11 cellular contexts compared by ENCODE assay signal in genomic region chr5:375336-375920, GRCh38. TPM values are rescaled to one million over a fixed set of nuclear protein-coding genes. Genes with fewer than 3 reads are reported as not detected.
DNase-seq lines count a peak whose midpoint lies in the region; ATAC-seq and TF ChIP-seq lines count a peak whose summit lies in the region.
"Had no signal": no experiment of that assay in that cellular context is flagged by ENCODE, and none has a peak within 500 bp of the region (broad histone marks: within the 10 kb centered on the region; RNA-seq: fewer than 3 reads in every experiment).

No MANE protein-coding gene starts in this region.

- no peak overlapping the region for H3K4me3 ChIP-seq in fibroblast of lung (replicated peaks in 1 of 4; ENCODE audit: control extremely low read depth in 1 of 4, insufficient read depth in 1 of 4, low read depth in 3 of 4, low read length in 4 of 4)
- H3K4me3 ChIP-seq: tibial nerve had no signal

- TF ChIP-seq CTCF in fibroblast of lung (conservative IDR thresholded peaks at IDR 0.05 in 1 of 2, IDR thresholded peaks at IDR 0.05 in 1 of 2; ENCODE audit: low read depth in 1 of 2, low read length in 2 of 2), result no peak

- H3K4me2 ChIP-seq in fibroblast of lung (ENCODE audit: extremely low read depth, insufficient read depth, low read length), result no peak overlapping the region

- CTCF ChIA-PET in activated naive CD4-positive, alpha-beta T cell treated with anti-CD3 and anti-CD28 coated beads, Interleukin-2, amount 10 ng/mL, durations not matched to agents 7 days and 5 days (lab: Charles Lee), result no interaction called here
- CTCF ChIA-PET in activated CD4-positive, alpha-beta memory T cell treated with anti-CD3 and anti-CD28 coated beads, Interleukin-2, amount 10 ng/mL, durations not matched to agents 7 days and 5 days (lab: Charles Lee), result no interaction called here

- H2AFZ ChIP-seq in fibroblast of lung (ENCODE audit: low read length), result no peak overlapping the region

- H3K27me3 ChIP-seq in fibroblast of lung (ENCODE audit: control insufficient read depth, insufficient read depth, low read length), result no peaks in the 10 kb centered on the region

- peaks cover 29% of the 10 kb centered on the region for H3K79me2 ChIP-seq in fibroblast of lung (ENCODE audit: control insufficient read depth, insufficient read depth, low read length)

- peaks cover 21% of the 10 kb centered on the region for H3K36me3 Mint-ChIP-seq in activated naive CD4-positive, alpha-beta T cell treated with anti-CD3 and anti-CD28 coated beads, Interleukin-2, amount 10 ng/mL, durations not matched to agents 7 days and 5 days
- H3K36me3 Mint-ChIP-seq in activated CD4-positive, alpha-beta memory T cell treated with anti-CD3 and anti-CD28 coated beads, Interleukin-2, amount 10 ng/mL, durations not matched to agents 7 days and 5 days (ENCODE audit: low read depth), result peaks cover 24% of the 10 kb centered on the region
- peaks cover 80 to 82% of the 10 kb centered on the region in 2 donors for H3K36me3 Mint-ChIP-seq in stimulated activated naive B cell treated with anti-CD40 and anti-IgM and Interleukin-4, amounts not matched to agents 10 μg/mL and 1 μg/mL and 100 μg/mL, for 72 hours

- H3K27ac ChIP-seq in fibroblast of lung (ENCODE audit: insufficient read depth, low read length), result peak overlapping the region; percentile 98
- H3K27ac ChIP-seq: tibial nerve had no signal

- H3K4me1 ChIP-seq in fibroblast of lung (ENCODE audit: control insufficient read depth, extremely low read depth, insufficient read depth, low read length), result peaks cover 40% of the 10 kb centered on the region

- no peaks in the 10 kb centered on the region for H3K9me3 Mint-ChIP-seq in activated naive CD4-positive, alpha-beta T cell treated with anti-CD3 and anti-CD28 coated beads, Interleukin-2, amount 10 ng/mL, durations not matched to agents 7 days and 5 days
- no peaks in the 10 kb centered on the region for H3K9me3 Mint-ChIP-seq in activated CD4-positive, alpha-beta memory T cell treated with anti-CD3 and anti-CD28 coated beads, Interleukin-2, amount 10 ng/mL, durations not matched to agents 7 days and 5 days
- peaks cover 0 to 4% of the 10 kb centered on the region in 2 donors for H3K9me3 Mint-ChIP-seq in stimulated activated naive B cell treated with anti-CD40 and anti-IgM and Interleukin-4, amounts not matched to agents 10 μg/mL and 1 μg/mL and 100 μg/mL, for 72 hours

- peaks cover 23% of the 10 kb centered on the region for H3K36me3 ChIP-seq in fibroblast of lung (ENCODE audit: control insufficient read depth, insufficient read depth, low read length)
- H3K36me3 ChIP-seq: tibial nerve had no signal

- POLR2A ChIA-PET in activated CD4-positive, alpha-beta memory T cell treated with anti-CD3 and anti-CD28 coated beads, Interleukin-2, amount 10 ng/mL, durations not matched to agents 7 days and 5 days (lab: Charles Lee), result interaction anchor here (1.4 to 2.8 kb wide), 4 partner anchors 17 to 104 kb away, joined by 4 to 13 read pairs (median 8); partner anchors contain the start of genes AHRR and PDCD6

- no peaks in the 10 kb centered on the region for H4K20me1 ChIP-seq in fibroblast of lung (ENCODE audit: control insufficient read depth, extremely low read depth, insufficient read depth, low read length)

- no peaks in the 10 kb centered on the region for H3K9me3 ChIP-seq in fibroblast of lung (ENCODE audit: control insufficient read depth, insufficient read depth, low read depth, low read length)

- no peaks in the 10 kb centered on the region for H3K27me3 Mint-ChIP-seq in activated naive CD4-positive, alpha-beta T cell treated with anti-CD3 and anti-CD28 coated beads, Interleukin-2, amount 10 ng/mL, durations not matched to agents 7 days and 5 days
- H3K27me3 Mint-ChIP-seq in activated CD4-positive, alpha-beta memory T cell treated with anti-CD3 and anti-CD28 coated beads, Interleukin-2, amount 10 ng/mL, durations not matched to agents 7 days and 5 days, result no peaks in the 10 kb centered on the region
- peaks cover 4 to 10% of the 10 kb centered on the region in 2 donors for H3K27me3 Mint-ChIP-seq in stimulated activated naive B cell treated with anti-CD40 and anti-IgM and Interleukin-4, amounts not matched to agents 10 μg/mL and 1 μg/mL and 100 μg/mL, for 72 hours

- peaks cover 85% of the 10 kb centered on the region for H3K4me1 Mint-ChIP-seq in activated naive CD4-positive, alpha-beta T cell treated with anti-CD3 and anti-CD28 coated beads, Interleukin-2, amount 10 ng/mL, durations not matched to agents 7 days and 5 days
- peaks cover 79% of the 10 kb centered on the region for H3K4me1 Mint-ChIP-seq in activated CD4-positive, alpha-beta memory T cell treated with anti-CD3 and anti-CD28 coated beads, Interleukin-2, amount 10 ng/mL, durations not matched to agents 7 days and 5 days
- H3K4me1 Mint-ChIP-seq in stimulated activated naive B cell treated with anti-CD40 and anti-IgM and Interleukin-4, amounts not matched to agents 10 μg/mL and 1 μg/mL and 100 μg/mL, for 72 hours, result peaks cover 51 to 86% of the 10 kb centered on the region in 2 donors

- peak; percentile 17 for DNase-seq in activated naive CD4-positive, alpha-beta T cell treated with anti-CD3 and anti-CD28 coated beads, Interleukin-2, amount 10 ng/mL, durations not matched to agents 7 days and 5 days
- DNase-seq in activated naive CD4-positive, alpha-beta T cell treated with anti-CD3 and anti-CD28 coated beads, Interleukin-2, amount 50 U/mL, for 16 hours, result no peak
- DNase-seq in activated CD4-positive, alpha-beta memory T cell treated with anti-CD3 and anti-CD28 coated beads, Interleukin-2, amount 10 ng/mL, durations not matched to agents 7 days and 5 days, result peak; percentile 14
- DNase-seq in fibroblast of lung (ENCODE audit: low read depth in 2 of 2), result no peak
- DNase-seq in stimulated activated naive B cell treated with anti-CD40 and anti-IgM and Interleukin-4, amounts not matched to agents 10 μg/mL and 1 μg/mL and 100 μg/mL, for 72 hours, result peak; percentile 2
- no peak for DNase-seq in kidney tubule cell (ENCODE audit: low spot score)
- DNase-seq in HuH-7 (ENCODE audit: low spot score), result no peak
- DNase-seq: NCI-H1417 treated with DMSO at 0.1 percent for 48 hours, T-helper 9 cell had no signal

- no peak overlapping the region for H3K9ac ChIP-seq in fibroblast of lung (ENCODE audit: insufficient read depth, low read length)

- no peak overlapping the region for H3K4me3 Mint-ChIP-seq in activated naive CD4-positive, alpha-beta T cell treated with anti-CD3 and anti-CD28 coated beads, Interleukin-2, amount 10 ng/mL, durations not matched to agents 7 days and 5 days
- H3K4me3 Mint-ChIP-seq in activated CD4-positive, alpha-beta memory T cell treated with anti-CD3 and anti-CD28 coated beads, Interleukin-2, amount 10 ng/mL, durations not matched to agents 7 days and 5 days, result no peak overlapping the region
- H3K4me3 Mint-ChIP-seq in stimulated activated naive B cell treated with anti-CD40 and anti-IgM and Interleukin-4, amounts not matched to agents 10 μg/mL and 1 μg/mL and 100 μg/mL, for 72 hours, result peak overlapping the region; percentile 63 to 72

- ATAC-seq in stimulated activated naive B cell treated with anti-CD40 and anti-IgM and Interleukin-4, amounts not matched to agents 10 μg/mL and 1 μg/mL and 100 μg/mL, for 72 hours (replicated peaks), result no peak
- ATAC-seq in GM18517 (IDR thresholded peaks at IDR 0.05; ENCODE audit: unreplicated experiment), result no peak

- H3K27ac Mint-ChIP-seq in activated naive CD4-positive, alpha-beta T cell treated with anti-CD3 and anti-CD28 coated beads, Interleukin-2, amount 10 ng/mL, durations not matched to agents 7 days and 5 days, result peak overlapping the region; percentile 88
- peak overlapping the region; percentile 90 for H3K27ac Mint-ChIP-seq in activated CD4-positive, alpha-beta memory T cell treated with anti-CD3 and anti-CD28 coated beads, Interleukin-2, amount 10 ng/mL, durations not matched to agents 7 days and 5 days
- peak overlapping the region; percentile 96 for H3K27ac Mint-ChIP-seq in stimulated activated naive B cell treated with anti-CD40 and anti-IgM and Interleukin-4, amounts not matched to agents 10 μg/mL and 1 μg/mL and 100 μg/mL, for 72 hours

RNA-seq across cellular contexts. Expression of gene AHRR, which starts 53.9 kb away (rescaled TPM):
- total RNA-seq in activated CD4-positive, alpha-beta memory T cell treated with anti-CD3 and anti-CD28 coated beads, Interleukin-2, amount 10 ng/mL, durations not matched to agents 7 days and 5 days, result 10 to 100 TPM; 23.6 to 24.6 TPM
- total RNA-seq in fibroblast of lung, result 6.2 and 26.4 TPM in 2 replicates
- 11.3 and 16.0 TPM in 2 replicates for polyA plus RNA-seq in fibroblast of lung
- polyA plus RNA-seq in fibroblast of lung (2012), result 12.8 and 18.3 TPM in 2 replicates
- 18.5 and 28.2 TPM in 2 replicates for polyA minus RNA-seq in fibroblast of lung (ENCODE audit: low replicate concordance)

Comparison
In these comparisons a context has a peak if more than half of its experiments do, and no peak if none do; other contexts are left out.
1. DNase-seq: peak in activated naive CD4-positive, alpha-beta T cell treated with anti-CD3 and anti-CD28 coated beads, Interleukin-2, amount 10 ng/mL, durations not matched to agents 7 days and 5 days (single experiment), activated CD4-positive, alpha-beta memory T cell treated with anti-CD3 and anti-CD28 coated beads, Interleukin-2, amount 10 ng/mL, durations not matched to agents 7 days and 5 days (single experiment) and stimulated activated naive B cell treated with anti-CD40 and anti-IgM and Interleukin-4, amounts not matched to agents 10 μg/mL and 1 μg/mL and 100 μg/mL, for 72 hours (single experiment); none in activated naive CD4-positive, alpha-beta T cell treated with anti-CD3 and anti-CD28 coated beads, Interleukin-2, amount 50 U/mL, for 16 hours (single experiment), fibroblast of lung (0 of 2), kidney tubule cell (single experiment) and HuH-7 (single experiment).
2. H3K4me3 Mint-ChIP-seq: peak in stimulated activated naive B cell treated with anti-CD40 and anti-IgM and Interleukin-4, amounts not matched to agents 10 μg/mL and 1 μg/mL and 100 μg/mL, for 72 hours (2 of 2); none in activated naive CD4-positive, alpha-beta T cell treated with anti-CD3 and anti-CD28 coated beads, Interleukin-2, amount 10 ng/mL, durations not matched to agents 7 days and 5 days (single experiment) and activated CD4-positive, alpha-beta memory T cell treated with anti-CD3 and anti-CD28 coated beads, Interleukin-2, amount 10 ng/mL, durations not matched to agents 7 days and 5 days (single experiment).
3. Peak in every context shown above with its lines, with median percentiles within 50 percentile points of each other: H3K27ac Mint-ChIP-seq.